Comparison of ENCODE assay signal across 9 cellular contexts in the genomic region with DNA sequence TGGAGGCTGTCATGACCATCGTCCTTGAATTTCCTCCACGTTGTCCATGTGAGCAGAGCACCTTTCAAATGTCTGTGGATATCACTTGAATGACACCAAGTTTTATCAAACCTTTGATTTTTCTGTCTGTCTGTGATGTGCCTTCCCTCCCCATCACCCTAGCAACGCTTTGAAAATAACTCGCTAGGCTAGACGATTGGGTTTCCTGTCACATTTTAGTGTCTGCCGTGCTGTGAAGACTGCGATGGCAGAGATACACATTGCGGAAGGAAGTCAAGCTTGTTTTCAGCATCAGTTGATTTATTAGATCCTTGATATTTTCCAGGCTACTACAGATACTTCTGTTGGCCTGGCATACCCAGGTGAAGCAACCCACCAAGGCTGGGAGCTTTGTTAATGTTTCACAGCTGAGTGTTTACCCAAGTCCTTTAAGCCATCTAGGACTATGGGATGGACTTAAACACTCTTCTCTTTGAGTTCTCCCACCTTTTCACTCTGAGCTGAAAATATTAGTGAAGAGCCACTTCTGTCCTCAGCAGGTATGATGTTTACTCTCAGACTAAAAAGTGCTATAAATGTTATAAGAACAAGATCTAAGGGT.
A peak's percentile ranks its signal among the peaks of the same experiment; 100 is the strongest.
DNase-seq lines count a peak whose midpoint lies in the region; ATAC-seq, FAIRE-seq and TF ChIP-seq lines count a peak whose summit lies in the region.
"Had no signal": no experiment of that assay in that cellular context is flagged by ENCODE, and none has a peak within 500 bp of the region (broad histone marks: within the 10 kb centered on the region; RNA-seq: fewer than 3 reads in every experiment).

No MANE protein-coding gene starts in this region.

- WGBS in transverse colon (ENCODE audit: low coverage in 1 of 2), 2 donors: 52 to 85% methylated on average over 2 to 8 of the region's 8 CpGs
- WGBS in testis, 2 donors: 54 to 65% methylated on average over 8 of the region's 8 CpGs

- H3K36me3 Mint-ChIP-seq in activated CD4-positive, alpha-beta T cell treated with anti-CD3 and anti-CD28 coated beads for 36 hours (ENCODE audit: low read depth): peaks cover 26% of the 10 kb centered on the region
- no peaks in the 10 kb centered on the region for H3K36me3 Mint-ChIP-seq in WTC11

- peak; percentile 72 for DNase-seq in activated CD4-positive, alpha-beta T cell treated with anti-CD3 and anti-CD28 coated beads for 36 hours
- DNase-seq in transverse colon: peak; percentile 36
- no peak for DNase-seq in WTC11 (ENCODE audit: low spot score)
- DNase-seq in testis: no peak
- no peak for DNase-seq in NK-92 (lab: John Stamatoyannopoulos, UW; ENCODE audit: unreplicated experiment)

- peak overlapping the region; percentile 56 to 92 (median 72) for H3K4me2 ChIP-seq in BLaER1 treated with 17β-estradiol and CSF1 and Interleukin-3, amounts not matched to agents 10 nM and 100 nM

- no peaks in the 10 kb centered on the region for H3K27me3 Mint-ChIP-seq in activated CD4-positive, alpha-beta T cell treated with anti-CD3 and anti-CD28 coated beads for 36 hours
- H3K27me3 Mint-ChIP-seq in WTC11 (ENCODE audit: low read depth): peaks cover 3% of the 10 kb centered on the region; the same call in 1 of the 2 replicates

- peak overlapping the region; percentile 97 for H3K27ac Mint-ChIP-seq in activated CD4-positive, alpha-beta T cell treated with anti-CD3 and anti-CD28 coated beads for 36 hours
- no peak overlapping the region for H3K27ac Mint-ChIP-seq in WTC11

- H3K27ac ChIP-seq in BLaER1 treated with 17β-estradiol and CSF1 and Interleukin-3, amounts not matched to agents 10 nM and 100 nM: peak overlapping the region; percentile 72 to 87 (median 82); a peak in 21 of 22 replicates
- peak overlapping the region in 3 of 4 donors; percentile 34 to 56 (median 48) for H3K27ac ChIP-seq in transverse colon
- H3K27ac ChIP-seq in testis: no peak overlapping the region
- H3K27ac ChIP-seq: C4-2B had no signal

- no peaks in the 10 kb centered on the region for H4K20me1 ChIP-seq in BLaER1 treated with 17β-estradiol and CSF1 and Interleukin-3, amounts not matched to agents 10 nM and 100 nM

- peaks cover 0 to 82% (median 74%) of the 10 kb centered on the region in 11 experiments; a peak in 20 of 22 replicates for H3K9me3 ChIP-seq in BLaER1 treated with 17β-estradiol and CSF1 and Interleukin-3, amounts not matched to agents 10 nM and 100 nM (replicated peaks in 1 of 11)
- H3K9me3 ChIP-seq in transverse colon (no peaks in the 10 kb centered on the region), testis (no peaks in the 10 kb centered on the region)

- H3K9ac ChIP-seq in BLaER1 treated with 17β-estradiol and CSF1 and Interleukin-3, amounts not matched to agents 10 nM and 100 nM: peak overlapping the region; percentile 43 to 76 (median 58); a peak in 19 of 22 replicates

- H3K4me1 ChIP-seq in BLaER1 treated with 17β-estradiol and CSF1 and Interleukin-3, amounts not matched to agents 10 nM and 100 nM: peaks cover 76 to 100% (median 94%) of the 10 kb centered on the region in 10 experiments
- H3K4me1 ChIP-seq in transverse colon (peaks cover 0 to 21% (median 0%) of the 10 kb centered on the region in 4 donors), testis (no peaks in the 10 kb centered on the region)

- H3K4me1 Mint-ChIP-seq in activated CD4-positive, alpha-beta T cell treated with anti-CD3 and anti-CD28 coated beads for 36 hours: peaks cover 88% of the 10 kb centered on the region
- H3K4me1 Mint-ChIP-seq in WTC11: no peaks in the 10 kb centered on the region

- H3K36me3 ChIP-seq in BLaER1 treated with 17β-estradiol and CSF1 and Interleukin-3, amounts not matched to agents 10 nM and 100 nM: peaks cover 0 to 20% (median 13%) of the 10 kb centered on the region in 11 experiments; a peak in 10 of 22 replicates
- no peaks in the 10 kb centered on the region for H3K36me3 ChIP-seq in transverse colon
- no peaks in the 10 kb centered on the region for H3K36me3 ChIP-seq in testis (ENCODE audit: low read depth, missing control alignments)

- ATAC-seq in HG03159 (IDR thresholded peaks at IDR 0.05; ENCODE audit: unreplicated experiment) (peak; percentile 55), WTC11 (no peak)
- ATAC-seq in activated CD4-positive, alpha-beta T cell treated with anti-CD3 and anti-CD28 coated beads for 36 hours: peak; percentile 63

- H3K27me3 ChIP-seq in BLaER1 treated with 17β-estradiol and CSF1 and Interleukin-3, amounts not matched to agents 10 nM and 100 nM: no peaks in the 10 kb centered on the region
- H3K27me3 ChIP-seq in transverse colon (no peaks in the 10 kb centered on the region), testis (no peaks in the 10 kb centered on the region)

- H3K4me3 ChIP-seq in BLaER1 treated with 17β-estradiol and CSF1 and Interleukin-3, amounts not matched to agents 10 nM and 100 nM: peak overlapping the region in 3 of 10 experiments; percentile 2 to 27 (median 20); a peak in 4 of 20 replicates
- H3K4me3 ChIP-seq in transverse colon (no peak overlapping the region), testis (no peak overlapping the region)

- no peak for TF ChIP-seq EP300 in transverse colon (IDR thresholded peaks at IDR 0.05; ENCODE audit: low read depth)

- intact Hi-C loops in activated CD4-positive, alpha-beta T cell treated with anti-CD3 and anti-CD28 coated beads for 36 hours (cut with DNase I, micrococcal nuclease): loop anchor here in 1 of 2 experiments (1.0 kb wide), 1 partner anchor 38 kb away; no protein-coding TSS in a partner anchor
- intact Hi-C loops in transverse colon (cut with DNase I; ENCODE audit: low total_unique reads) (no loop called here), testis (cut with DNase I; ENCODE audit: low total_unique reads) (no loop called here)

- CTCF ChIA-PET in activated CD4-positive, alpha-beta T cell treated with anti-CD3 and anti-CD28 coated beads for 36 hours (lab: Charles Lee): no interaction called here
- CTCF ChIA-PET in WTC11 (lab: Charles Lee): no interaction called here

- POLR2A ChIA-PET in activated CD4-positive, alpha-beta T cell treated with anti-CD3 and anti-CD28 coated beads for 36 hours (lab: Charles Lee): interaction anchor here (0.6 to 1.3 kb wide), 3 partner anchors 95 to 169 kb away, joined by 3 to 7 read pairs (median 3); no protein-coding TSS in a partner anchor
- POLR2A ChIA-PET in WTC11 (lab: Charles Lee): no interaction called here

- H3K9me3 Mint-ChIP-seq in activated CD4-positive, alpha-beta T cell treated with anti-CD3 and anti-CD28 coated beads for 36 hours (ENCODE audit: low read depth): peaks cover 7% of the 10 kb centered on the region
- peaks cover 18% of the 10 kb centered on the region for H3K9me3 Mint-ChIP-seq in WTC11

- TF ChIP-seq POLR2A in transverse colon (IDR thresholded peaks at IDR 0.05): no peak
- no peak for TF ChIP-seq POLR2A in testis (IDR thresholded peaks at IDR 0.05)

- peak overlapping the region; percentile 72 for H3K4me3 Mint-ChIP-seq in activated CD4-positive, alpha-beta T cell treated with anti-CD3 and anti-CD28 coated beads for 36 hours
- H3K4me3 Mint-ChIP-seq in WTC11: no peak overlapping the region

- TF ChIP-seq CTCF in transverse colon (IDR thresholded peaks at IDR 0.05) (no peak), WTC11 (IDR thresholded peaks at IDR 0.05) (no peak), testis (IDR thresholded peaks at IDR 0.05) (no peak)

- in situ Hi-C loops in transverse colon (cut with MboI; ENCODE audit: low pct_ligation_motif_present in 1 of 4, low pct_unique_long_range_greater_than_20kb in 1 of 4, low sequenced_read_pairs in 3 of 4): no loop called here

- peak; percentile 93 for FAIRE-seq in islet of Langerhans (lab: Jason Lieb, UNC)

TF ChIP-seq in WTC11, 78 proteins besides CTCF, POLR2A, EP300 and RAD21 (continues in another document):
- no peak for TF ChIP-seq MYBL2 (CRISPR knock-in tag; IDR thresholded peaks at IDR 0.05)
- no peak for TF ChIP-seq KAT7 (CRISPR knock-in tag; IDR thresholded peaks at IDR 0.05; ENCODE audit: borderline replicate concordance)
- TF ChIP-seq NR1H2 (CRISPR knock-in tag; IDR thresholded peaks at IDR 0.05): no peak
- TF ChIP-seq, protein P1, sequence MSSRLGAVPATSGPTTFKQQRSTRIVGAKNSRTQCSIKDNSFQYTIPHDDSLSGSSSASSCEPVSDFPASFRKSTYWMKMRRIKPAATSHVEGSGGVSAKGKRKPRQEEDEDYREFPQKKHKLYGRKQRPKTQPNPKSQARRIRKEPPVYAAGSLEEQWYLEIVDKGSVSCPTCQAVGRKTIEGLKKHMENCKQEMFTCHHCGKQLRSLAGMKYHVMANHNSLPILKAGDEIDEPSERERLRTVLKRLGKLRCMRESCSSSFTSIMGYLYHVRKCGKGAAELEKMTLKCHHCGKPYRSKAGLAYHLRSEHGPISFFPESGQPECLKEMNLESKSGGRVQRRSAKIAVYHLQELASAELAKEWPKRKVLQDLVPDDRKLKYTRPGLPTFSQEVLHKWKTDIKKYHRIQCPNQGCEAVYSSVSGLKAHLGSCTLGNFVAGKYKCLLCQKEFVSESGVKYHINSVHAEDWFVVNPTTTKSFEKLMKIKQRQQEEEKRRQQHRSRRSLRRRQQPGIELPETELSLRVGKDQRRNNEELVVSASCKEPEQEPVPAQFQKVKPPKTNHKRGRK (CRISPR knock-in tag; IDR thresholded peaks at IDR 0.05; ENCODE audit: borderline replicate concordance): no peak
- no peak for TF ChIP-seq PRDM15 (CRISPR knock-in tag; IDR thresholded peaks at IDR 0.05)
- no peak for TF ChIP-seq RORB (CRISPR knock-in tag; IDR thresholded peaks at IDR 0.05)

Comparison
In these comparisons a context has a peak if more than half of its experiments do, and no peak if none do; other contexts are left out.
1. H3K27ac ChIP-seq: peak in BLaER1 treated with 17β-estradiol and CSF1 and Interleukin-3, amounts not matched to agents 10 nM and 100 nM (11 of 11) and transverse colon (3 of 4); none in testis (0 of 2).
2. DNase-seq: peak in activated CD4-positive, alpha-beta T cell treated with anti-CD3 and anti-CD28 coated beads for 36 hours (single experiment) and transverse colon (single experiment); none in WTC11 (single experiment), testis (single experiment) and NK-92 (single experiment).